ENCODE assay signal across 9 cellular contexts in the genomic region with DNA sequence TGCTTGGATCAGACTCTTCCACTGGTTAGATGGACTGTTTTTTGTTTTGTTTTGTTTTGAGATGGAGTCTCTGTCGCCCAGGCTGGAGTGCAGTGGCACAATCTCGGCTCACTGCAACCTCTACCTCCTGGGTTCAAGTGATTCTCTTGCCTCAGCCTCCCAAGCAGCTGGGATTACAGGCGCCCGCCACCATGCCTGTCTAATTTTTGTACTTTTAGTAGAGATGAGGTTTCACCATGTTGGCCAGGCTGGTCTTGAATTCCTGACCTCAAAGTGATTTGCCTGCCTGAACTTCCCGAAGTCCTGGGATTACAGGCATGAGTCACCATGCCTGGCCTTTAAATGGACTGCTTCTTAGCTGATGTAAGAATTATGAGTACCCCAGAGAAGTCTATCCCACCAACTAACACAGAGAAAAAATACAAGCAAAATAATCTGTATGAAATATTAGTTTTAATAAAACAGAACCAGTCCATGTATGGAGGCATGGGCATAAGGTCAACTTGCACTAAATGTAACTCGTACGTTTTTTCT. TPM values are rescaled to one million over a fixed set of nuclear protein-coding genes. Genes with fewer than 3 reads are reported as not detected.
A peak's percentile ranks its signal among the peaks of the same experiment; 100 is the strongest.
DNase-seq lines count a peak whose midpoint lies in the region; TF ChIP-seq lines count a peak whose summit lies in the region.
"Not testable (repeated sequence)": the region's sequence is repeated elsewhere in the genome, so short reads cannot be mapped to it uniquely, and the experiment has no call there.
"Had no signal": no experiment of that assay in that cellular context is flagged by ENCODE, and none has a peak within 500 bp of the region (broad histone marks: within the 10 kb centered on the region; RNA-seq: fewer than 3 reads in every experiment).

No MANE protein-coding gene starts in this region.

- H3K36me3 ChIP-seq in liver (ENCODE audit: control insufficient read depth in 4 of 4, insufficient read depth in 3 of 4, low read depth in 1 of 4, low read length in 3 of 4): peaks cover 0 to 11% (median 3%) of the 10 kb centered on the region in 4 donors

- POLR2A ChIA-PET in MCF 10A (lab: Yijun Ruan, JAX): interaction anchor here (0.6 kb wide), 1 partner anchor 61 kb away, joined by 3 read pairs; no protein-coding TSS in a partner anchor

- H3K36me3 Mint-ChIP-seq in MCF 10A (ENCODE audit: insufficient read depth, unreplicated experiment): not testable (repeated sequence)

- not testable (repeated sequence) for H3K27ac Mint-ChIP-seq in MCF 10A (ENCODE audit: low read depth, unreplicated experiment)

- not testable (repeated sequence) for H3K9ac ChIP-seq in liver (ENCODE audit: low read depth in 1 of 2, low read length in 2 of 2)

- H3K4me1 Mint-ChIP-seq in MCF 10A (ENCODE audit: insufficient read depth, unreplicated experiment): not testable (repeated sequence)

- peak; percentile 49 for DNase-seq in AG08395 (ENCODE audit: low spot score)
- peak; percentile 37 for DNase-seq in H4 (ENCODE audit: low spot score)
- peak; percentile 77 for DNase-seq in M059J (ENCODE audit: low read depth)
- peak; percentile 20 for DNase-seq in SW480 (ENCODE audit: low spot score)
- peak; percentile 30 for DNase-seq in MCF 10A (ENCODE audit: unreplicated experiment)
- peak; percentile 82 for DNase-seq in fibroblast of mammary gland (ENCODE audit: low read depth)
- peak; percentile 47 for DNase-seq in skeletal muscle cell (ENCODE audit: low read depth)

- not testable (repeated sequence) for H3K27ac ChIP-seq in liver (ENCODE audit: low read depth in 1 of 2, low read length in 2 of 2)

- not testable (repeated sequence) for H3K9me3 Mint-ChIP-seq in MCF 10A (ENCODE audit: unreplicated experiment)

- not testable (repeated sequence) for H3K4me1 ChIP-seq in liver (ENCODE audit: control insufficient read depth in 4 of 4, insufficient read depth in 4 of 4, low read length in 3 of 4)

- intact Hi-C loops in MCF 10A (cut with micrococcal nuclease): not testable (repeated sequence)

- H3K9me3 ChIP-seq in liver (ENCODE audit: control insufficient read depth in 4 of 4, low read length in 3 of 4): not testable (repeated sequence)

- 94% methylated on average over 7 of the region's 7 CpGs for WGBS in liver

- not testable (repeated sequence) for H3K27me3 ChIP-seq in liver (ENCODE audit: control insufficient read depth in 4 of 4, insufficient read depth in 4 of 4, low read length in 3 of 4)

- not testable (repeated sequence) for TF ChIP-seq CTCF in MCF 10A (IDR thresholded peaks at IDR 0.05; ENCODE audit: unreplicated experiment); fibroblast of mammary gland (conservative IDR thresholded peaks at IDR 0.05; ENCODE audit: control insufficient read depth, insufficient read depth, low read depth, low read length); liver (IDR thresholded peaks at IDR 0.05; ENCODE audit: low read depth, low read length, missing input control)

- not testable (repeated sequence) for H3K4me3 ChIP-seq in fibroblast of mammary gland (ENCODE audit: control insufficient read depth, low read depth, low read length); liver (ENCODE audit: low read depth in 1 of 3, low read length in 3 of 3); skeletal muscle cell (ENCODE audit: low read depth, low read length)

- TF ChIP-seq RAD21 in liver (IDR thresholded peaks at IDR 0.05): not testable (repeated sequence)

- not testable (repeated sequence) for BruUV-seq in MCF 10A (replicated peaks; lab: Mats Ljungman, UMichigan)

- H3K27me3 Mint-ChIP-seq in MCF 10A (ENCODE audit: insufficient read depth, unreplicated experiment): not testable (repeated sequence)

- CTCF ChIA-PET in MCF 10A (lab: Yijun Ruan, JAX): interaction anchor here (0.6 to 1.7 kb wide), 2 partner anchors 8 to 405 kb away, joined by 4 to 6 read pairs; no protein-coding TSS in a partner anchor

- H3K4me3 Mint-ChIP-seq in MCF 10A (ENCODE audit: unreplicated experiment): not testable (repeated sequence)

TF ChIP-seq in liver, 16 proteins besides CTCF, POLR2A, EP300 and RAD21:
- peak; percentile 53 for TF ChIP-seq NR2F2 (IDR thresholded peaks at IDR 0.05)

RNA-seq across cellular contexts. Expression of a gene that starts 31.8 kb away (rescaled TPM):
- total RNA-seq in H4 (2014; rRNA removed; shearing (Covaris generic)): 3.4 and 4.2 TPM in 2 replicates
- total RNA-seq in M059J (2014; rRNA removed; shearing (Covaris generic)): 0.54 and 1.0 TPM in 2 replicates
- total RNA-seq in MCF 10A (2022): 4.0 and 7.9 TPM in 2 replicates
- total RNA-seq in liver: 1 to 10 TPM; 4.6 to 9.0 TPM
- 1 to 10 TPM; 2.3 to 4.3 TPM for polyA plus RNA-seq in liver
- total RNA-seq: G401 had no signal

Comparison
In these comparisons a context has a peak if more than half of its experiments do, and no peak if none do; other contexts are left out.
1. DNase-seq: peak in every context shown above with its lines; median percentile 82 in fibroblast of mammary gland; 77 in M059J; 49 in AG08395; 47 in skeletal muscle cell; 37 in H4; 30 in MCF 10A; 20 in SW480.